ENCODE assay signal across 1 cellular context in the genomic region with DNA sequence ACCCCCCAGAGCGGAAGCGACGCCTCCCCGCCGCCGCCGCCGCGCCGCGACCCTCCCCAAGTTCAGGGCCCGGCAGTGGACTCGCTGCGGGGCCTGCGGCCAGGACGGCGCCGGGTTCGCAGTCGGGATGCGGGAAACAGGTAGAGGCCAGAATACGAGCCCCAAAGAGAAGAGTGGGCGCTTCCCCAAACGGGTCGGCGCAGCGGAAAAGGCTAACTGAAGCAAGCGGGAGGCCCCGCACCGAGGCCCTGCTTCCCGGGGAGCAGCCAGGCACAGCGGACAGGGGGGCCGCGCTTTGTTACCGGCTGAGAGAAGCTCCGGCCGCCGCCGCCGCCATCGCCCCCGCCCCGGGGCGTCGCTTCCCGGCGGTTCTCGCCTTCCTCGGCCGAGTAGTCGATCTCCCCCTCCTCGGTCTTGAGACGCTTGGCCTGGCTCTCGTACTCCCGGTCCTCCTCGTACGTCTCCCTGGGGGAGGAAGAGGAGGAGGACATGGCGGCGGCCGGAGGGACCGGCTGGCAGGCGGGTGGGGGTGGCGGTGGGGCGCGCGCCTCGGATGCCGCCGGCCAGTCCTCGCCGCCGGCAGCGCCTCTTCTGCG.
TF ChIP-seq lines count a peak whose summit lies in the region.

No MANE protein-coding gene starts in this region.

TF ChIP-seq in neural cell, 6 proteins besides CTCF, POLR2A, EP300 and RAD21:
- peak; percentile 18 for TF ChIP-seq REST (IDR thresholded peaks at IDR 0.05; ENCODE audit: borderline replicate concordance)
- TF ChIP-seq EZH2 (IDR thresholded peaks at IDR 0.05; ENCODE audit: borderline replicate concordance, insufficient read depth, low read length, poor library complexity, severe bottlenecking), result no peak
